Comparison of ENCODE assay signal across 18 cellular contexts in the genomic region with DNA sequence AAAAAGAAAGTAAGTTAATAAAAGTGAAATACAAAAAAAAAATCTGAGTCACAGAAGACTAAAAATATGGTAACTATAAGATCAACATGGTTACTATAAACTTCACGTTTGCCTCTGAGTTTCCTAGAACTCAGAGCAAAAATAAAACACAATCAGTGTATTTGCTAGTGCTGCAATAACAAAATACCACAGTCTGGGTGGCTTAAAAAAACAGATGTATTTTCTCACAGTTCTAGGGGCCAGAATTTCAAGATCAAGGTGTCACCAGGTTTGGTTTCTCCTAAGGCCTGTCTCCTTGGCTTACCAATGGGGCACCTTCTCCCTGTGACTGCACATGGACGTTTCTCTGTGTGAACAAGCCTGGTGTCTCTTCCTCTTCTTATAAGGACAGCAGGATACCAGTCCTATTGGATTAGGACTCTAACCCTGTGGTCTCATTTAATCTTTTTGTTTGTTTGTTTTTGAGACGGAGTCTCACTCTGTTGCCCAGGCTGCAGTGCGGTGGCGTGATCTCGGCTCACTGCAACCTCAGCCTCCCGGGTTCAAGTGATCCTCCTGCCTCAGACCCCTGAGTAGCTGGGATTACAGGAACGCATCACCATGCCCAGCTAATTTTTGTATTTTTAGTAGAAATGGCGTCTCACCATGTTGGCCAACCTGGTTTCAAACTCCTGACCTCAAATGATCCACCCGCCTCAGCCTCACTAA.
A peak's percentile ranks its signal among the peaks of the same experiment; 100 is the strongest.
DNase-seq lines count a peak whose midpoint lies in the region; ATAC-seq, FAIRE-seq and TF ChIP-seq lines count a peak whose summit lies in the region.
"Had no signal": no experiment of that assay in that cellular context is flagged by ENCODE, and none has a peak within 500 bp of the region (broad histone marks: within the 10 kb centered on the region; RNA-seq: fewer than 3 reads in every experiment).

No MANE protein-coding gene starts in this region.

- 42% methylated on average over 10 of the region's 10 CpGs for WGBS in right lobe of liver (ENCODE audit: insufficient coverage, low coverage, low lambda C conversion rate, missing lambda C conversion rate)

- no peaks in the 10 kb centered on the region for H3K4me1 Mint-ChIP-seq in CD4-positive, alpha-beta memory T cell

- H3K4me1 ChIP-seq in right lobe of liver, result peaks cover 0 to 13% (median 0%) of the 10 kb centered on the region in 4 donors
- H3K4me1 ChIP-seq in CD4-positive, alpha-beta memory T cell (ENCODE audit: insufficient read depth, low read length), result no peaks in the 10 kb centered on the region

- no peaks in the 10 kb centered on the region for H3K9me3 ChIP-seq in right lobe of liver
- no peaks in the 10 kb centered on the region for H3K9me3 ChIP-seq in CD4-positive, alpha-beta memory T cell (ENCODE audit: control insufficient read depth in 1 of 2, low read length in 2 of 2)
- H3K9me3 ChIP-seq: Caco-2 had no signal

- POLR2A ChIA-PET in CD4-positive, alpha-beta memory T cell (lab: Charles Lee; ENCODE audit: partially characterized antibody), result no interaction called here

- no peak overlapping the region for H3K27ac Mint-ChIP-seq in CD4-positive, alpha-beta memory T cell
- H3K27ac Mint-ChIP-seq: CD8-positive, alpha-beta T cell had no signal

- peaks cover 2% of the 10 kb centered on the region in 2 donors for H3K27me3 Mint-ChIP-seq in CD4-positive, alpha-beta memory T cell

- ATAC-seq in left lobe of liver (peak; percentile 49), right lobe of liver (peak in 3 of 4 donors; percentile 17 to 54 (median 40)), HG02973 (IDR thresholded peaks at IDR 0.05; ENCODE audit: unreplicated experiment) (no peak)
- ATAC-seq: CD8-positive, alpha-beta T cell; GM12878; HCT116 had no signal

- peak overlapping the region; percentile 6 to 63 (median 55) for H3K27ac ChIP-seq in right lobe of liver
- no peak overlapping the region for H3K27ac ChIP-seq in CD4-positive, alpha-beta memory T cell (ENCODE audit: low read depth, low read length)
- H3K27ac ChIP-seq: GM23248 had no signal

- DNase-seq in GM18507 (ENCODE audit: extremely low spot score, insufficient read length, low read depth), result no peak
- DNase-seq in H4 (ENCODE audit: low spot score), result peak; percentile 14
- DNase-seq in left lobe of liver (ENCODE audit: low spot score), result no peak
- no peak for DNase-seq in right lobe of liver
- no peak for DNase-seq in CD4-positive, alpha-beta memory T cell
- no peak for DNase-seq in HCEC 1CT
- DNase-seq: C1 segment of cervical spinal cord; Caco-2; CD8-positive, alpha-beta T cell; DMS153; DMS79; EL; GDM1; GM23248 had no signal

- H3K27me3 ChIP-seq in right lobe of liver, result no peaks in the 10 kb centered on the region
- no peaks in the 10 kb centered on the region for H3K27me3 ChIP-seq in CD4-positive, alpha-beta memory T cell (ENCODE audit: insufficient read depth, low read length)

- TF ChIP-seq POLR2A in right lobe of liver (IDR thresholded peaks at IDR 0.05), result no peak

- CTCF ChIA-PET in CD4-positive, alpha-beta memory T cell (lab: Charles Lee; ENCODE audit: partially characterized antibody), result no interaction called here

- no peaks in the 10 kb centered on the region for H3K36me3 Mint-ChIP-seq in CD4-positive, alpha-beta memory T cell
- H3K36me3 Mint-ChIP-seq: CD8-positive, alpha-beta T cell had no signal

- no peaks in the 10 kb centered on the region for H3K36me3 ChIP-seq in right lobe of liver
- no peaks in the 10 kb centered on the region for H3K36me3 ChIP-seq in CD4-positive, alpha-beta memory T cell (ENCODE audit: insufficient read depth, low read length)

- no peak overlapping the region for H3K4me3 ChIP-seq in right lobe of liver
- H3K4me3 ChIP-seq in CD4-positive, alpha-beta memory T cell (ENCODE audit: low read length in 2 of 2), result no peak overlapping the region
- H3K4me3 ChIP-seq: GM12878, GM23248 had no signal

- peak; percentile 38 for FAIRE-seq in GM18507 (lab: Jason Lieb, UNC)
- FAIRE-seq: GM12878, H54 had no signal

- TF ChIP-seq CTCF in right lobe of liver (IDR thresholded peaks at IDR 0.05), result no peak

- H3K9me3 Mint-ChIP-seq in CD4-positive, alpha-beta memory T cell, result peaks cover 0 to 5% (median 0%) of the 10 kb centered on the region in 8 donors
- H3K9me3 Mint-ChIP-seq: CD8-positive, alpha-beta T cell had no signal

- no peak overlapping the region for H3K4me3 Mint-ChIP-seq in CD4-positive, alpha-beta memory T cell
- H3K4me3 Mint-ChIP-seq: CD8-positive, alpha-beta T cell had no signal

- intact Hi-C loops in right lobe of liver (cut with DNase I), result no loop called here
- intact Hi-C loops in CD4-positive, alpha-beta memory T cell (cut with micrococcal nuclease), result no loop called here
